8 cellular contexts compared by ENCODE assay signal in the genomic region with DNA sequence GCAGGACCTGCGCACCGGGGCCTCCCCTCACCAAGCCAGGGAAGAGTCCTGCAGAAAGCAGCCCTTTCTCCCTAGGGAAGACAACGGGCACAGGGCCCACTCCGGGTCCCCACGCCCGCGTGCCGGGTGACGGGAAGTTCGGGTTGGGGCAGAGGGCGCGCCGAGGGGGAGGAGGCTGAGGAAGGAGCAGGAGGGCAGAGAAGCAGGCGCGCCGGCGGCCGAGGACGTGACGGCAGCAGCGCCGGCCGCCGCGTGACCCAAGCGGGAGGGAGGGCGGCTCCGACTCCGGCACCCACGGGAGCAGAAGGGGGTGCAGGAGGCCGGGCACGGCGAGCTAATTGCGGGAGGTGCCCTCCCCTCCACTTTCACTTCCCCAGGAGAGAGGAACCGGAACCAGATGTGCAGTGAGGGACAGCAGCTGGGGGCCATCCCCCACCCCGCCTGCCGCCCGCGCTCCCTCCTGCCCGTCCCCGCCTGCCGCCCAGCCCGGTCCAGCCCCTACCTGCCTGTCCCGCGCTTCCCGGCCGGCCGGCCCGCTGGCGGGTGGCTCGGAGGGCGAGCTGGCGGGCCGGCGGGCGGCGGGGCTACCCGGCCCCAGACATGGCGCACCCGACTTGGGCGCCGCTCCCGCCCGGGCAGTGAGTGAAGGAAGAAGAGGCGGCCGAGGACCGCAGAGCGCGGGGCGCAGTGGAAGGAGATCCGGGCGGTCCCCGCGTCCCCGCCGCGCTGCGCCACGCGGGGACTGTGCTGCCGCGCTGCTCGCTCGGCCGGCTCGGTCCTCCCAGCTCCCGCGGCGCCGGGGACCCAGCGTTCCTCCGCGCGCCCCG.
DNase-seq lines count a peak whose midpoint lies in the region; ATAC-seq and TF ChIP-seq lines count a peak whose summit lies in the region.

No MANE protein-coding gene starts in this region.

- ATAC-seq in GM18867 (IDR thresholded peaks at IDR 0.05; ENCODE audit: unreplicated experiment) (peak; percentile 70), HG03064 (IDR thresholded peaks at IDR 0.05; ENCODE audit: low read depth, unreplicated experiment) (peak; percentile 63)

- H3K9me3 ChIP-seq in mucosa of stomach (ENCODE audit: control insufficient read depth, low read length), result no peaks in the 10 kb centered on the region

- TF ChIP-seq CTCF in epithelial cell of esophagus (IDR thresholded peaks at IDR 0.05; ENCODE audit: insufficient read depth, low read depth, low read length, missing control alignments), result no peak

- DNase-seq in AG08395 (ENCODE audit: low spot score), result peak; percentile 77
- DNase-seq in NCI-H774 (lab: John Stamatoyannopoulos, UW), result peak; percentile 47
- peak; percentile 87 for DNase-seq in activated CD8-positive, alpha-beta memory T cell treated with anti-CD3 and anti-CD28 coated beads, Interleukin-2, amount 50 U/mL, for 48 hours
- peak; percentile 71 for DNase-seq in epithelial cell of esophagus (ENCODE audit: low read depth)
- peak; percentile 47 to 72 for DNase-seq in stimulated activated CD8-positive, alpha-beta memory T cell treated with anti-CD3 and anti-CD28 coated beads, Interleukin-7, amount 100 ng/mL, for 4 hours (ENCODE audit: low read depth in 2 of 2)

- peak overlapping the region; percentile 92 for H3K9ac ChIP-seq in mucosa of stomach (ENCODE audit: low read length)

- H3K4me3 ChIP-seq in epithelial cell of esophagus (ENCODE audit: low read length) (peak overlapping the region; percentile 74), mucosa of stomach (ENCODE audit: low read length) (peak overlapping the region; percentile 91)

- peaks cover 9% of the 10 kb centered on the region for H3K36me3 ChIP-seq in mucosa of stomach (ENCODE audit: control insufficient read depth, insufficient read depth, low read length)

- H3K4me1 ChIP-seq in mucosa of stomach (ENCODE audit: control insufficient read depth, insufficient read depth, low read length), result peaks cover 19% of the 10 kb centered on the region

- no peaks in the 10 kb centered on the region for H3K27me3 ChIP-seq in mucosa of stomach (ENCODE audit: control insufficient read depth, insufficient read depth, low read length)

Comparison
In these comparisons a context has a peak if more than half of its experiments do, and no peak if none do; other contexts are left out.
1. Peak in every context shown above with its lines: DNase-seq, ATAC-seq and H3K4me3 ChIP-seq.